ENCODE assay signal across 8 cellular contexts in genomic region chr19:18205180-18205915, GRCh38. TPM values are rescaled to one million over a fixed set of nuclear protein-coding genes. Genes with fewer than 3 reads are reported as not detected.
A peak's percentile ranks its signal among the peaks of the same experiment; 100 is the strongest.
DNase-seq lines count a peak whose midpoint lies in the region; ATAC-seq and TF ChIP-seq lines count a peak whose summit lies in the region.

No MANE protein-coding gene starts in this region.

- H3K27me3 ChIP-seq in stomach: peaks cover 0 to 13% (median 0%) of the 10 kb centered on the region in 3 donors

- peaks cover 0 to 14% (median 2%) of the 10 kb centered on the region in 4 donors for H3K36me3 ChIP-seq in stomach

- ATAC-seq in HG02759 (IDR thresholded peaks at IDR 0.05; ENCODE audit: unreplicated experiment): no peak

- TF ChIP-seq EP300 in stomach (IDR thresholded peaks at IDR 0.05): no peak

- 25 to 36% (median 32%) methylated on average over 36 of the region's 36 CpGs for WGBS in stomach, 5 donors

- TF ChIP-seq POLR2A in erythroblast (IDR thresholded peaks at IDR 0.05; ENCODE audit: low read length) (no peak), stomach (IDR thresholded peaks at IDR 0.05) (no peak)

- H3K4me3 ChIP-seq in stomach: peak overlapping the region; percentile 57 to 85 (median 58)

- H3K27ac ChIP-seq in stomach: peak overlapping the region; percentile 90 to 99 (median 98)

- TF ChIP-seq CTCF in stomach (IDR thresholded peaks at IDR 0.05): no peak

- intact Hi-C loops in stomach (cut with DNase I; ENCODE audit: low total_unique reads): no loop called here

- H3K9me3 ChIP-seq in stomach: no peaks in the 10 kb centered on the region

- DNase-seq in NCI-H1436 (lab: John Stamatoyannopoulos, UW) (peak; percentile 43), NCI-H1436 treated with DMSO at 0.1 percent for 48 hours (lab: John Stamatoyannopoulos, UW) (no peak), NCI-H69 (lab: John Stamatoyannopoulos, UW) (peak; percentile 86), erythroblast (lab: John Stamatoyannopoulos, UW) (peak; percentile 64 to 74), midbrain (lab: John Stamatoyannopoulos, UW) (peak; percentile 66), stomach (peak; percentile 73)
- DNase-seq in activated T-cell treated with anti-CD3 and anti-CD28 coated beads, Interleukin-2, amount 50 U/mL, for 1 hour: peak; percentile 61

- H3K4me1 ChIP-seq in stomach: peaks cover 22 to 43% (median 29%) of the 10 kb centered on the region in 4 donors

RNA-seq across cellular contexts. Expression of gene RAB3A, which starts 1.5 kb away (rescaled TPM):
- total RNA-seq in stomach: 1 to 10 TPM in 3 of 5 donors, under 1 TPM in 1, not detected in 1; 0.87 to 2.2 (median 1.7) TPM
- 1 to 10 TPM; 1.4 to 2.2 (median 2.0) TPM for polyA plus RNA-seq in stomach

RNA-seq across cellular contexts. Expression of gene MPV17L2, which starts 12.3 kb away (rescaled TPM):
- 100 to 1,000 TPM in 1 of 5 donors, 10 to 100 TPM in 2, 1 to 10 TPM in 2; 5.9 to 200 (median 13.0) TPM for total RNA-seq in stomach
- 10 to 100 TPM; 11.6 to 15.4 (median 13.3) TPM for polyA plus RNA-seq in stomach

RNA-seq across cellular contexts. Expression of gene PDE4C, which starts 20.9 kb away (rescaled TPM):
- 10 to 100 TPM in 3 of 5 donors, 1 to 10 TPM in 1, under 1 TPM in 1; 0.87 to 25.4 (median 11.4) TPM for total RNA-seq in stomach
- polyA plus RNA-seq in stomach: under 1 TPM in 1 of 3 donors, not detected in 2; 0.95 TPM

RNA-seq across cellular contexts. Expression of gene IFI30, which starts 31.7 kb away (rescaled TPM):
- 100 to 1,000 TPM in 1 of 5 donors, 10 to 100 TPM in 3, not detected in 1; 37.3 to 199 (median 43.9) TPM for total RNA-seq in stomach
- 100 to 1,000 TPM in 1 of 3 donors, 10 to 100 TPM in 2; 53.2 to 103 (median 82.9) TPM for polyA plus RNA-seq in stomach

RNA-seq across cellular contexts. Expression of gene PIK3R2, which starts 52.4 kb away (rescaled TPM):
- 100 to 1,000 TPM in 1 of 5 donors, 10 to 100 TPM in 3, 1 to 10 TPM in 1; 6.6 to 490 (median 22.2) TPM for total RNA-seq in stomach
- polyA plus RNA-seq in stomach: 1 to 10 TPM; 2.0 to 5.5 (median 2.6) TPM
